Comparison of ENCODE assay signal across 21 cellular contexts in the genomic region with DNA sequence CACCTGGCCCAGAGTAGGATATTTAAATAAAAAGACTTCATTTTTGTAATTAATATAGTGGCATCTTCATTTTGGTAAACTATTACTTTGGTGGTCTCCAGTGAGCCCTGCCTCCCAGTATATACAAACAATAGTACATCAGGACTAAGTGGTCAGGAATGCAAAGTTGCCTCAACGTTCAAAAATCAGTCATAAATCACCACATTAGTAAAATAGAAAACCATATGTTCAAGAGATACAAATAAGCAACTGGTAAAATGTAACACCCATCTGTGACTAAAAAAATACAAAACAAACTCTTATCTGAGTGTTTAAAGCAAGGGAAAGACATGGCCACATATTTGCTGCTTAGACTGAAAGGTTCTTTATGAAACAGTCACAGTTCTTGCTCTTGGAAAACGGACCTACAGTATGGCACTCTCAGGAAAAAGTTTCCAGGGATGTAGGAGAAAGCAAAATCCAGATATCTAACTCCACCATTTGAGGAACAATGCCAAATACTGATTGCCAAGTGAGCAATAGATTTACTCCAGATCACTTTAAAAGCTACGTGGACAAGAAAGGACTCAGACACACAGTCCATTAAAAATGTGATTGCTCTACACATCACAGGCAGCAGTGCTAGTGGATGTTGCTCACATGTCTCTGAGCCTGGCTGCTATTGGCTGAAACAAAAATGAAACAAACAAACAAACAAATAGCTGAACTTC. TPM values are rescaled to one million over a fixed set of nuclear protein-coding genes. Genes with fewer than 3 reads are reported as not detected.
DNase-seq lines count a peak whose midpoint lies in the region; ATAC-seq, FAIRE-seq and TF ChIP-seq lines count a peak whose summit lies in the region.
"Had no signal": no experiment of that assay in that cellular context is flagged by ENCODE, and none has a peak within 500 bp of the region (broad histone marks: within the 10 kb centered on the region; RNA-seq: fewer than 3 reads in every experiment).

No MANE protein-coding gene starts in this region.

- H2BK15ac ChIP-seq in H1 (ENCODE audit: low read length), result no peak overlapping the region

- H2AK5ac ChIP-seq in H1 (ENCODE audit: low read depth, low read length), result no peak overlapping the region

- ATAC-seq in PC-3, result no peak
- ATAC-seq: activated CD8-positive, alpha-beta T cell treated with anti-CD3 and anti-CD28 coated beads, Interleukin-2, amount 10 ng/mL, durations not matched to agents 7 days and 5 days; activated naive CD8-positive, alpha-beta T cell treated with anti-CD3 and anti-CD28 coated beads, Interleukin-2, amount 50 U/mL, for 24 hours; GM12878; naive thymus-derived CD4-positive, alpha-beta T cell; T-cell had no signal

- H2BK120ac ChIP-seq in H1 (replicated peaks; ENCODE audit: low read depth, low read length), result no peak overlapping the region

- POLR2A ChIA-PET in PC-3 (lab: Charles Lee; ENCODE audit: unreplicated experiment), result no interaction called here
- POLR2A ChIA-PET in H1 (lab: Charles Lee; ENCODE audit: partially characterized antibody), result interaction anchor here (0.7 kb wide), 1 partner anchor 16 kb away, joined by 3 read pairs; no protein-coding TSS in a partner anchor

- no peak for TF ChIP-seq EP300 in H1 (IDR thresholded peaks at IDR 0.05; ENCODE audit: borderline replicate concordance in 1 of 2, low read depth in 2 of 2, low read length in 2 of 2)

- H3K14ac ChIP-seq in H1 (ENCODE audit: insufficient read length), result no peak overlapping the region

- DNase-seq in EH (ENCODE audit: low read depth) (peak; percentile 76), PC-3 (peak; percentile 37), H1 (ENCODE audit: low read depth in 1 of 2, low spot score in 2 of 2) (no peak), neural progenitor cell (ENCODE audit: low spot score) (no peak), H7 (no peak), NCI-H345 treated with DMSO at 0.1 percent for 48 hours (lab: John Stamatoyannopoulos, UW; ENCODE audit: unreplicated experiment) (no peak), nephron progenitor cell (no peak), GM13977 (ENCODE audit: low spot score) (no peak)
- DNase-seq: activated CD8-positive, alpha-beta T cell treated with anti-CD3 and anti-CD28 coated beads, Interleukin-2, amount 10 ng/mL, durations not matched to agents 7 days and 5 days; activated naive CD8-positive, alpha-beta T cell treated with anti-CD3 and anti-CD28 coated beads, Interleukin-2, amount 50 U/mL, for 24 hours; endodermal cell; H9; naive thymus-derived CD4-positive, alpha-beta T cell; NCI-H2029 treated with DMSO at 0.1 percent for 48 hours; NCI-H524 treated with DMSO at 0.1 percent for 48 hours; stimulated activated CD4-positive, alpha-beta T cell treated with anti-CD3 and anti-CD28 coated beads, Interleukin-15, amount 100 ng/mL, for 24 hours; T-cell; WERI-Rb-1 had no signal

- H3K23me2 ChIP-seq in H1 (ENCODE audit: low read depth, low read length), result no peaks in the 10 kb centered on the region

- no peak overlapping the region for H4K8ac ChIP-seq in H1 (ENCODE audit: extremely low read depth, insufficient read depth, low read length)

- H4K20me1 ChIP-seq in PC-3 (ENCODE audit: low read length), result no peaks in the 10 kb centered on the region
- H4K20me1 ChIP-seq in H1 (replicated peaks in 1 of 2; ENCODE audit: control insufficient read depth in 1 of 2, insufficient read depth in 2 of 2, low read length in 2 of 2), result no peaks in the 10 kb centered on the region
- no peaks in the 10 kb centered on the region for H4K20me1 ChIP-seq in neural progenitor cell (ENCODE audit: low read depth)

- H3K4me1 ChIP-seq in PC-3 (ENCODE audit: insufficient read depth, low read length) (peaks cover 33% of the 10 kb centered on the region), H1 (replicated peaks in 1 of 4; ENCODE audit: control insufficient read depth in 3 of 4, insufficient read depth in 4 of 4, low read length in 3 of 4) (no peaks in the 10 kb centered on the region), neural progenitor cell (no peaks in the 10 kb centered on the region)

- H3K27ac ChIP-seq in PC-3 (ENCODE audit: low read length), result no peak overlapping the region
- H3K27ac ChIP-seq in H1 (ENCODE audit: low read depth, low read length), result no peak overlapping the region
- H3K27ac ChIP-seq in neural progenitor cell, result no peak overlapping the region
- H3K27ac ChIP-seq: WERI-Rb-1 had no signal

- H3K9me3 ChIP-seq in PC-3 (ENCODE audit: low read length), result no peaks in the 10 kb centered on the region
- no peaks in the 10 kb centered on the region for H3K9me3 ChIP-seq in H1 (ENCODE audit: insufficient read depth in 2 of 2, low read depth in 1 of 2, low read length in 1 of 2)
- H3K9me3 ChIP-seq in neural progenitor cell (ENCODE audit: low read depth), result no peaks in the 10 kb centered on the region

- in situ Hi-C loops in GM13977 (cut with MboI; ENCODE audit: low pct_unique_long_range_greater_than_20kb, low sequenced_read_pairs, unreplicated experiment), result loop anchor here (25.0 kb wide), 1 partner anchor 147 kb away; no protein-coding TSS in a partner anchor

- peaks cover 4% of the 10 kb centered on the region for H3K4me1 Mint-ChIP-seq in neural progenitor cell
- peaks cover 2% of the 10 kb centered on the region for H3K4me1 Mint-ChIP-seq in nephron progenitor cell

- H3K18ac ChIP-seq in H1 (ENCODE audit: extremely low read depth, low read length), result no peak overlapping the region

- H3K27ac Mint-ChIP-seq in neural progenitor cell, result no peak overlapping the region
- H3K27ac Mint-ChIP-seq in nephron progenitor cell, result no peak overlapping the region
- H3K27ac Mint-ChIP-seq: activated CD8-positive, alpha-beta T cell treated with anti-CD3 and anti-CD28 coated beads, Interleukin-2, amount 10 ng/mL, durations not matched to agents 7 days and 5 days; activated naive CD8-positive, alpha-beta T cell treated with anti-CD3 and anti-CD28 coated beads, Interleukin-2, amount 50 U/mL, for 24 hours; endodermal cell; H9; naive thymus-derived CD4-positive, alpha-beta T cell; stimulated activated naive CD8-positive, alpha-beta T cell treated with anti-CD3 and anti-CD28 coated beads, Interleukin-15, Interleukin-2, amounts not matched to agents 100 ng/mL and 50 ng/mL, for 24 hours; T-cell had no signal

- no peaks in the 10 kb centered on the region for H3K9me3 Mint-ChIP-seq in neural progenitor cell
- no peaks in the 10 kb centered on the region for H3K9me3 Mint-ChIP-seq in nephron progenitor cell
- H3K9me3 Mint-ChIP-seq: activated naive CD8-positive, alpha-beta T cell treated with anti-CD3 and anti-CD28 coated beads, Interleukin-2, amount 50 U/mL, for 24 hours; endodermal cell; H9; naive thymus-derived CD4-positive, alpha-beta T cell; stimulated activated naive CD8-positive, alpha-beta T cell treated with anti-CD3 and anti-CD28 coated beads, Interleukin-15, Interleukin-2, amounts not matched to agents 100 ng/mL and 50 ng/mL, for 24 hours; T-cell had no signal

- H3K4me2 ChIP-seq in PC-3 (ENCODE audit: low read length), result no peak overlapping the region
- H3K4me2 ChIP-seq in H1 (ENCODE audit: insufficient read depth in 1 of 2, low read depth in 2 of 2, low read length in 2 of 2), result no peak overlapping the region
- H3K4me2 ChIP-seq in neural progenitor cell, result no peak overlapping the region

- H2BK12ac ChIP-seq in H1 (ENCODE audit: low read depth, low read length), result no peak overlapping the region

- 77% methylated on average over 3 of the region's 3 CpGs; no CpG with 5 or more reads in 1 of the 2 experiments for WGBS in H1 (ENCODE audit: extremely low coverage in 1 of 2, insufficient coverage in 1 of 2, insufficient read length in 1 of 2, insufficient replicate concordance in 2 of 2, low coverage in 1 of 2, low lambda C conversion rate in 2 of 2, missing lambda C conversion rate in 1 of 2), 2 experiments

- H3K9ac ChIP-seq in PC-3 (ENCODE audit: low read length) (no peak overlapping the region), H1 (replicated peaks in 1 of 4; ENCODE audit: extremely low read depth in 1 of 4, low read depth in 3 of 4, low read length in 3 of 4) (no peak overlapping the region), neural progenitor cell (no peak overlapping the region)

- no peaks in the 10 kb centered on the region for H3K79me2 ChIP-seq in PC-3 (ENCODE audit: low read length)
- no peaks in the 10 kb centered on the region for H3K79me2 ChIP-seq in H1 (ENCODE audit: control insufficient read depth in 1 of 2, insufficient read depth in 2 of 2, low read length in 2 of 2)
- H3K79me2 ChIP-seq in neural progenitor cell (ENCODE audit: low read depth), result no peaks in the 10 kb centered on the region

- H3K27me3 ChIP-seq in PC-3 (ENCODE audit: low read length), result no peaks in the 10 kb centered on the region
- no peaks in the 10 kb centered on the region for H3K27me3 ChIP-seq in H1 (replicated peaks in 1 of 4; ENCODE audit: control insufficient read depth in 3 of 4, extremely low read depth in 1 of 4, insufficient read depth in 3 of 4, low read length in 3 of 4)
- H3K27me3 ChIP-seq in neural progenitor cell, result no peaks in the 10 kb centered on the region
- H3K27me3 ChIP-seq in H7 (ENCODE audit: control insufficient read depth, insufficient read depth, low read length), result no peaks in the 10 kb centered on the region

- H3K4me3 Mint-ChIP-seq in neural progenitor cell (no peak overlapping the region), nephron progenitor cell (no peak overlapping the region)
- H3K4me3 Mint-ChIP-seq: activated CD8-positive, alpha-beta T cell treated with anti-CD3 and anti-CD28 coated beads, Interleukin-2, amount 10 ng/mL, durations not matched to agents 7 days and 5 days; activated naive CD8-positive, alpha-beta T cell treated with anti-CD3 and anti-CD28 coated beads, Interleukin-2, amount 50 U/mL, for 24 hours; endodermal cell; H9; naive thymus-derived CD4-positive, alpha-beta T cell; stimulated activated naive CD8-positive, alpha-beta T cell treated with anti-CD3 and anti-CD28 coated beads, Interleukin-15, Interleukin-2, amounts not matched to agents 100 ng/mL and 50 ng/mL, for 24 hours; T-cell had no signal

- no peak for TF ChIP-seq POLR2A in H1 (IDR thresholded peaks at IDR 0.05; ENCODE audit: control extremely low read depth in 1 of 2, low read depth in 2 of 2, low read length in 2 of 2)

- H3K36me3 ChIP-seq in PC-3 (ENCODE audit: low read depth, low read length) (no peaks in the 10 kb centered on the region), H1 (ENCODE audit: control insufficient read depth in 2 of 4, insufficient read depth in 4 of 4, low read length in 3 of 4) (no peaks in the 10 kb centered on the region), neural progenitor cell (no peaks in the 10 kb centered on the region), H7 (replicated peaks; ENCODE audit: control insufficient read depth, insufficient read depth, low read length) (no peaks in the 10 kb centered on the region)
- H3K36me3 ChIP-seq: WERI-Rb-1 had no signal

- no peaks in the 10 kb centered on the region for H3K79me1 ChIP-seq in H1 (ENCODE audit: low read depth, low read length)

- intact Hi-C loops in PC-3 (cut with micrococcal nuclease), result no loop called here

- TF ChIP-seq RAD21 in H1 (IDR thresholded peaks at IDR 0.05 in 1 of 2, conservative IDR thresholded peaks at IDR 0.05 in 1 of 2; ENCODE audit: low read depth in 2 of 2, low read length in 2 of 2), result no peak

- no peak overlapping the region for H4K5ac ChIP-seq in H1 (ENCODE audit: insufficient read length, low read depth, low read length)

- H2AFZ ChIP-seq in PC-3 (ENCODE audit: low read length) (no peak overlapping the region), H1 (ENCODE audit: low read length) (no peak overlapping the region), neural progenitor cell (replicated peaks) (peak overlapping the region; percentile 74)

- no peak overlapping the region for H4K91ac ChIP-seq in H1 (replicated peaks; ENCODE audit: insufficient read length, low read length)

- H3K56ac ChIP-seq in H1 (replicated peaks; ENCODE audit: insufficient read length, low read depth, low read length), result no peak overlapping the region

- H3K27me3 Mint-ChIP-seq in neural progenitor cell (ENCODE audit: insufficient read depth, low read depth) (peaks cover 2% of the 10 kb centered on the region), nephron progenitor cell (ENCODE audit: low read depth, poor library complexity) (no peaks in the 10 kb centered on the region)

- no peak overlapping the region for H3K23ac ChIP-seq in H1 (ENCODE audit: insufficient read length)

- BruUV-seq in PC-3 (replicated peaks; lab: Mats Ljungman, UMichigan), result no TSS peak

- FAIRE-seq in H1 (lab: Jason Lieb, UNC), result peak; percentile 48
- FAIRE-seq: GM12878, urothelium cell line had no signal

- CTCF ChIA-PET in PC-3 (lab: Charles Lee) (no interaction called here), H1 (lab: Charles Lee; ENCODE audit: partially characterized antibody) (interaction anchor here (0.6 to 1.0 kb wide), 2 partner anchors 10 to 282 kb away, joined by 3 read pairs; no protein-coding TSS in a partner anchor)

- TF ChIP-seq CTCF in PC-3 (conservative IDR thresholded peaks at IDR 0.05; ENCODE audit: low read depth, low read length), result no peak
- TF ChIP-seq CTCF in H1 (IDR thresholded peaks at IDR 0.05; ENCODE audit: control extremely low read depth in 1 of 3, insufficient read depth in 1 of 3, low read depth in 1 of 3, low read length in 3 of 3), result no peak
- TF ChIP-seq CTCF in neural progenitor cell (IDR thresholded peaks at IDR 0.05), result no peak
- TF ChIP-seq CTCF in nephron progenitor cell (IDR thresholded peaks at IDR 0.05), result no peak
- TF ChIP-seq CTCF in GM13977 (IDR thresholded peaks at IDR 0.05; ENCODE audit: extremely low read depth, insufficient read depth, missing control alignments), result no peak

- H3K4ac ChIP-seq in H1 (replicated peaks; ENCODE audit: insufficient read length, low read depth, low read length), result no peak overlapping the region

- H3K9me2 ChIP-seq in PC-3 (replicated peaks; ENCODE audit: low read length), result no peaks in the 10 kb centered on the region

- no peaks in the 10 kb centered on the region for H3F3A ChIP-seq in PC-3 (ENCODE audit: low read length, unreplicated experiment)
- no peaks in the 10 kb centered on the region for H3F3A ChIP-seq in neural progenitor cell (ENCODE audit: low read depth)

- H3K36me3 Mint-ChIP-seq in neural progenitor cell, result no peaks in the 10 kb centered on the region
- no peaks in the 10 kb centered on the region for H3K36me3 Mint-ChIP-seq in nephron progenitor cell (ENCODE audit: low read depth)
- H3K36me3 Mint-ChIP-seq: naive thymus-derived CD4-positive, alpha-beta T cell; T-cell had no signal

- H2BK20ac ChIP-seq in H1 (ENCODE audit: low read length), result no peak overlapping the region

- no peak overlapping the region for H2BK5ac ChIP-seq in H1 (ENCODE audit: low read depth, low read length)

- H3K4me3 ChIP-seq in PC-3 (ENCODE audit: low read length), result no peak overlapping the region
- H3K4me3 ChIP-seq in H1 (ENCODE audit: extremely low read depth in 1 of 4, insufficient read depth in 2 of 4, low read depth in 3 of 4, low read length in 4 of 4), result no peak overlapping the region
- H3K4me3 ChIP-seq in neural progenitor cell, result no peak overlapping the region
- no peak overlapping the region for H3K4me3 ChIP-seq in H7 (ENCODE audit: insufficient read depth, low read depth, low read length)
- H3K4me3 ChIP-seq: GM12878 had no signal

RNA-seq across cellular contexts. Expression of gene RHOBTB1, which starts 15.1 kb away (rescaled TPM):
- total RNA-seq in PC-3 (2014; rRNA removed) (6.7 and 7.0 TPM in 2 replicates), neural progenitor cell (ENCODE audit: low replicate concordance) (15.1 and 21.5 TPM in 2 replicates)
- total RNA-seq in H1 (2021; fragmentation: NEBNext Ultra II Directional; extraction: Animal tissue kit (Norgen Biotek cat#: 25700)), result 7.4 and 9.3 TPM in 2 replicates
- 4.4 and 6.1 TPM in 2 replicates for polyA plus RNA-seq in H1 (2011; rRNA removed)
- polyA plus RNA-seq in H1 (2011; cell fraction: cytosol; rRNA removed), result 8.0 TPM
- polyA plus RNA-seq in H1 (2011; cell fraction: nucleus; rRNA removed), result 7.6 TPM
- polyA plus RNA-seq in H1 (2012, experiment 1 of 2), result 5.9 to 9.9 TPM (median 7.1 TPM) in 4 replicates
- polyA plus RNA-seq in H1 (2012, experiment 2 of 2), result 0.43 TPM
- 7.9 TPM for polyA plus RNA-seq in H1 (2013, experiment 1 of 2)
- polyA plus RNA-seq in H1 (2013, experiment 2 of 2), result 6.7 TPM
- 10.1 and 10.7 TPM in 2 replicates for polyA minus RNA-seq in H1 (2011; rRNA and poly(A)+ RNA removed)
- polyA minus RNA-seq in H1 (2011; cell fraction: cytosol; rRNA and poly(A)+ RNA removed), result 5.5 TPM
- 8.5 TPM for polyA minus RNA-seq in H1 (2011; cell fraction: nucleus; rRNA and poly(A)+ RNA removed)
- total RNA-seq in H7 (2014; rRNA removed; shearing (Covaris generic)), result 8.1 and 10.5 TPM in 2 replicates
- total RNA-seq: GM12878 had no signal
- polyA plus RNA-seq: GM12878; naive thymus-derived CD4-positive, alpha-beta T cell had no signal

Comparison
In these comparisons a context has a peak if more than half of its experiments do, and no peak if none do; other contexts are left out.
1. DNase-seq: peak in EH (single experiment) and PC-3 (single experiment); none in H1 (0 of 2), neural progenitor cell (single experiment), H7 (single experiment), NCI-H345 treated with DMSO at 0.1 percent for 48 hours (single experiment), nephron progenitor cell (single experiment) and GM13977 (single experiment).